19 cellular contexts compared by ENCODE assay signal in the genomic region with DNA sequence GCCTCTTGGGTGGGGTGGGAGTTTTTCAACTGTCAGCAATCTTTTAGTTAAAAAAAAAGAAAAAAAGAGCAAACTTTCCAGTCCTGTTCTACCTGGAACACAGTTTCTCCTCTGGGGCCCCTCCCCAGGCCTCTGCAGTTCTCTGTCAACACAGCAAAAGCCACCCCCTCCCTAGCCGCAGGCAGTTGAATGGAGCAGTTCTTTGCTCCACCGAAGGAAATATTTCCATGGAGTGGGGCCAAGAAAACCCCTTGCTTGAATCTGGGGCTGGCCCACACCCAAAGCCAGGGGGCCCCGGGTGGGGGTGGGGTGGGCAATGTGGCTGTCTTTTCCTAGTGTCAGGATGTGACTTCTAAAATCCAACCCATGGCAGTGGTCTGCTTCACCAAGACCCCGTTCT. TPM values are rescaled to one million over a fixed set of nuclear protein-coding genes. Genes with fewer than 3 reads are reported as not detected.
DNase-seq lines count a peak whose midpoint lies in the region; ATAC-seq, FAIRE-seq and TF ChIP-seq lines count a peak whose summit lies in the region.
"Had no signal": no experiment of that assay in that cellular context is flagged by ENCODE, and none has a peak within 500 bp of the region (broad histone marks: within the 10 kb centered on the region; RNA-seq: fewer than 3 reads in every experiment).

No MANE protein-coding gene starts in this region.

- H3K27me3 Mint-ChIP-seq in mesothelial cell of epicardium (ENCODE audit: low read depth): no peaks in the 10 kb centered on the region
- H3K27me3 Mint-ChIP-seq in type B pancreatic cell: no peaks in the 10 kb centered on the region

- H2AFZ ChIP-seq in HepG2 (ENCODE audit: low read length): no peak overlapping the region

- H3K79me2 ChIP-seq in HepG2 (ENCODE audit: insufficient read depth, low read length): no peaks in the 10 kb centered on the region

- FAIRE-seq in HepG2 (lab: Jason Lieb, UNC): peak; percentile 21
- FAIRE-seq: D721Med, G401.6, GM12892, GM18507, H1 had no signal

- H3K4me3 Mint-ChIP-seq in mesothelial cell of epicardium: no peak overlapping the region
- H3K4me3 Mint-ChIP-seq in type B pancreatic cell: no peak overlapping the region
- H3K4me3 Mint-ChIP-seq: B cell; CD8-positive, alpha-beta T cell; H9 had no signal

- no peaks in the 10 kb centered on the region for H3K9me3 ChIP-seq in HepG2 (ENCODE audit: low read length)
- H3K9me3 ChIP-seq in right lobe of liver: no peaks in the 10 kb centered on the region
- H3K9me3 ChIP-seq in SK-N-MC (ENCODE audit: low read depth, low read length): no peaks in the 10 kb centered on the region

- H3K36me3 Mint-ChIP-seq in mesothelial cell of epicardium (no peaks in the 10 kb centered on the region), type B pancreatic cell (no peaks in the 10 kb centered on the region)
- H3K36me3 Mint-ChIP-seq: CD8-positive, alpha-beta T cell had no signal

- no peaks in the 10 kb centered on the region for H4K20me1 ChIP-seq in HepG2 (ENCODE audit: insufficient read depth, low read length)
- H4K20me1 ChIP-seq: BLaER1 treated with 17β-estradiol and CSF1 and Interleukin-3, amounts not matched to agents 10 nM and 100 nM had no signal

- H3K36me3 ChIP-seq in HepG2 (replicated peaks in 1 of 2; ENCODE audit: control insufficient read depth in 1 of 2, insufficient read depth in 2 of 2, low read length in 2 of 2) (no peaks in the 10 kb centered on the region), right lobe of liver (no peaks in the 10 kb centered on the region), SK-N-MC (ENCODE audit: insufficient read depth, low read length) (no peaks in the 10 kb centered on the region)
- H3K36me3 ChIP-seq: BLaER1 treated with 17β-estradiol and CSF1 and Interleukin-3, amounts not matched to agents 10 nM and 100 nM had no signal

- no TSS peak for BruUV-seq in HepG2 (replicated peaks; lab: Mats Ljungman, UMichigan)

- H3K9ac ChIP-seq in HepG2 (ENCODE audit: insufficient read depth, low read depth, low read length) (peak overlapping the region; percentile 59), SK-N-MC (ENCODE audit: insufficient read length) (peak overlapping the region; percentile 34)
- H3K9ac ChIP-seq: BLaER1 treated with 17β-estradiol and CSF1 and Interleukin-3, amounts not matched to agents 10 nM and 100 nM had no signal

- H3K4me1 ChIP-seq in HepG2 (ENCODE audit: insufficient read depth, low read length): peaks cover 81% of the 10 kb centered on the region
- H3K4me1 ChIP-seq in right lobe of liver: peaks cover 0 to 11% (median 0%) of the 10 kb centered on the region in 4 donors

- CTCF ChIA-PET in HepG2 (lab: Yijun Ruan, JAX; ENCODE audit: low intra/inter-chr PET ratio, low total read pairs): no interaction called here

- H3K27me3 ChIP-seq in HepG2 (ENCODE audit: control insufficient read depth in 1 of 2, insufficient read depth in 2 of 2, low read length in 2 of 2) (no peaks in the 10 kb centered on the region), right lobe of liver (no peaks in the 10 kb centered on the region)
- H3K27me3 ChIP-seq: BLaER1 treated with 17β-estradiol and CSF1 and Interleukin-3, amounts not matched to agents 10 nM and 100 nM had no signal

- H3K4me3 ChIP-seq in HepG2 (replicated peaks in 1 of 3; ENCODE audit: insufficient read depth in 1 of 3, low read depth in 2 of 3, low read length in 3 of 3) (0 out of 6 replicates have a peak overlapping the region, but pooled peaks of 1 of the 3 experiments have one; percentile 8), right lobe of liver (no peak overlapping the region), SK-N-MC (peak overlapping the region; percentile 19)
- H3K4me3 ChIP-seq: BLaER1 treated with 17β-estradiol and CSF1 and Interleukin-3, amounts not matched to agents 10 nM and 100 nM had no signal

- POLR2A ChIA-PET in HepG2 (lab: Yijun Ruan, JAX): interaction anchor here (1.1 to 3.2 kb wide), 4 partner anchors 14 to 136 kb away, joined by 3 to 22 read pairs (median 4); no protein-coding TSS in a partner anchor

- H3K27ac ChIP-seq in HepG2 (ENCODE audit: extremely low read length, insufficient read depth, low read length) (peak overlapping the region; percentile 87), right lobe of liver (no peak overlapping the region), SK-N-MC (peak overlapping the region; percentile 88)
- H3K27ac ChIP-seq: BLaER1 treated with 17β-estradiol and CSF1 and Interleukin-3, amounts not matched to agents 10 nM and 100 nM had no signal

- H3K4me2 ChIP-seq in HepG2 (ENCODE audit: low read depth, low read length): peak overlapping the region; percentile 71
- H3K4me2 ChIP-seq: BLaER1 treated with 17β-estradiol and CSF1 and Interleukin-3, amounts not matched to agents 10 nM and 100 nM had no signal

- DNase-seq in HepG2 (ENCODE audit: low spot score) (peak; percentile 76), right lobe of liver (no peak), SK-N-MC (ENCODE audit: low read depth, low spot score) (no peak), mesothelial cell of epicardium (ENCODE audit: low spot score in 2 of 2, unreplicated experiment in 2 of 2) (peak; percentile 63 to 76), type B pancreatic cell (ENCODE audit: extremely low spot score, unreplicated experiment) (no peak), GM20000 (ENCODE audit: low spot score) (no peak), midbrain (lab: John Stamatoyannopoulos, UW) (no peak)
- DNase-seq: CD8-positive, alpha-beta T cell; COR-L47; H9 had no signal

- H3K9me3 Mint-ChIP-seq in mesothelial cell of epicardium: no peaks in the 10 kb centered on the region
- no peaks in the 10 kb centered on the region for H3K9me3 Mint-ChIP-seq in type B pancreatic cell
- H3K9me3 Mint-ChIP-seq: CD8-positive, alpha-beta T cell had no signal

- no peak for TF ChIP-seq RAD21 in HepG2 (CRISPR knock-in tag; IDR thresholded peaks at IDR 0.05)

- intact Hi-C loops in HepG2 (cut with micrococcal nuclease; ENCODE audit: unreplicated experiment): no loop called here
- intact Hi-C loops in right lobe of liver (cut with DNase I): loop anchor here in 1 of 2 donors (10.0 kb wide), 1 partner anchor 106 kb away; no protein-coding TSS in a partner anchor

- in situ Hi-C loops in HepG2 (cut with HindIII; ENCODE audit: extremely low pct_ligation_motif_present, low pct_unique_long_range_greater_than_20kb): no loop called here

- H3K4me1 Mint-ChIP-seq in mesothelial cell of epicardium (peaks cover 52% of the 10 kb centered on the region), type B pancreatic cell (ENCODE audit: unreplicated experiment) (peaks cover 30% of the 10 kb centered on the region)

- no peak for TF ChIP-seq CTCF in HepG2 (CRISPR knock-in tag; IDR thresholded peaks at IDR 0.05)
- no peak for TF ChIP-seq CTCF in right lobe of liver (IDR thresholded peaks at IDR 0.05)
- TF ChIP-seq CTCF in mesothelial cell of epicardium (IDR thresholded peaks at IDR 0.05; ENCODE audit: unreplicated experiment): no peak
- TF ChIP-seq CTCF in type B pancreatic cell (conservative IDR thresholded peaks at IDR 0.05): no peak
- TF ChIP-seq CTCF in GM20000 (IDR thresholded peaks at IDR 0.05; ENCODE audit: extremely low read depth, missing control alignments): no peak

- TF ChIP-seq EP300 in HepG2 (IDR thresholded peaks at IDR 0.05; ENCODE audit: low read depth in 2 of 2, low read length in 2 of 2) (peak in 1 of 2 experiments; percentile 66; a peak in 2 of 4 replicates), HepG2 (CRISPR knock-in tag; IDR thresholded peaks at IDR 0.05; ENCODE audit: borderline replicate concordance) (no peak)

- 33% methylated on average over 2 of the region's 4 CpGs for WGBS in HepG2 (ENCODE audit: low lambda C conversion rate)
- WGBS in right lobe of liver (ENCODE audit: insufficient coverage, low coverage, low lambda C conversion rate, missing lambda C conversion rate): 46% methylated on average over 3 of the region's 4 CpGs

- no peak for TF ChIP-seq POLR2A in HepG2 (IDR thresholded peaks at IDR 0.05; ENCODE audit: insufficient read depth in 1 of 2, low read depth in 2 of 2, low read length in 2 of 2)
- TF ChIP-seq POLR2A in right lobe of liver (IDR thresholded peaks at IDR 0.05): no peak

- H3K27ac Mint-ChIP-seq in mesothelial cell of epicardium: peak overlapping the region; percentile 91
- H3K27ac Mint-ChIP-seq in type B pancreatic cell: peak overlapping the region; percentile 26
- H3K27ac Mint-ChIP-seq: B cell; CD8-positive, alpha-beta T cell; H9 had no signal

- peak; percentile 13; the same call in 2 of the 3 replicates for ATAC-seq in HepG2
- ATAC-seq in right lobe of liver: no peak
- ATAC-seq in GM21528 (IDR thresholded peaks at IDR 0.05; ENCODE audit: low FRiP score, unreplicated experiment): no peak
- ATAC-seq: CD8-positive, alpha-beta T cell had no signal

RNA-seq across cellular contexts. Expression of a gene that starts 5.0 kb away (rescaled TPM):
- not detected in 2 replicates for total RNA-seq in HepG2 (2016; rRNA removed; fragmentation: Illumina TruSeq; extraction: Trizol)
- not detected in 2 replicates for total RNA-seq in HepG2 (2016; cell fraction: cytosol; rRNA removed; fragmentation: Illumina TruSeq; extraction: Trizol; ENCODE audit: low read depth)
- total RNA-seq in HepG2 (2016; cell fraction: insoluble cytoplasmic fraction; rRNA removed; fragmentation: Illumina TruSeq; extraction: Trizol): not detected in 2 replicates
- not detected in 2 replicates for total RNA-seq in HepG2 (2016; cell fraction: membrane; rRNA removed; fragmentation: Illumina TruSeq; extraction: Trizol)
- 0.38 TPM in 1 of 2 replicates, not detected in the other for total RNA-seq in HepG2 (2016; cell fraction: nucleus; rRNA removed; fragmentation: Illumina TruSeq; extraction: Trizol)
- polyA plus RNA-seq in HepG2 (2011; rRNA removed): 0.07 and 0.17 TPM in 2 replicates
- polyA plus RNA-seq in HepG2 (2011; cell fraction: cytosol; rRNA removed): 0.03 TPM in 1 of 2 replicates, not detected in the other
- 0.59 and 0.62 TPM in 2 replicates for polyA plus RNA-seq in HepG2 (2011; cell fraction: nucleus; rRNA removed)
- 0.12 TPM in 1 of 2 replicates, not detected in the other for polyA plus RNA-seq in HepG2 (2012)
- polyA plus RNA-seq in HepG2 (2016; cell fraction: cytosol; fragmentation: Illumina TruSeq; extraction: Trizol; ENCODE audit: low read depth): not detected in 2 replicates
- not detected in 2 replicates for polyA plus RNA-seq in HepG2 (2016; cell fraction: insoluble cytoplasmic fraction; fragmentation: Illumina TruSeq; extraction: Trizol; ENCODE audit: low read depth)
- not detected in 2 replicates for polyA plus RNA-seq in HepG2 (2016; cell fraction: membrane; fragmentation: Illumina TruSeq; extraction: Trizol; ENCODE audit: low read depth)
- polyA plus RNA-seq in HepG2 (2016; cell fraction: nucleus; fragmentation: Illumina TruSeq; extraction: Trizol; ENCODE audit: insufficient read depth, low read depth): 0.15 TPM in 1 of 2 replicates, not detected in the other
- 0.08 TPM in 1 of 2 replicates, not detected in the other for polyA minus RNA-seq in HepG2 (2011; rRNA and poly(A)+ RNA removed; ENCODE audit: low replicate concordance)
- not detected in 2 replicates for polyA minus RNA-seq in HepG2 (2011; cell fraction: cytosol; rRNA and poly(A)+ RNA removed)
- 0.12 and 0.26 TPM in 2 replicates for polyA minus RNA-seq in HepG2 (2011; cell fraction: nucleus; rRNA and poly(A)+ RNA removed)
- 10 to 100 TPM in 5 of 6 experiments, 1 to 10 TPM in 1; 5.7 to 43.7 (median 23.9) TPM for total RNA-seq in right lobe of liver
- total RNA-seq in mesothelial cell of epicardium: 0.18 TPM in 1 of 3 replicates, not detected in the others
- 0.68 and 0.74 TPM in 2 replicates for total RNA-seq in type B pancreatic cell (ENCODE audit: low replicate concordance)
- total RNA-seq: A172; B cell; CD8-positive, alpha-beta T cell had no signal

Comparison
In these comparisons a context has a peak if more than half of its experiments do, and no peak if none do; other contexts are left out.
1. DNase-seq: peak in HepG2 (single experiment) and mesothelial cell of epicardium (2 of 2); none in right lobe of liver (0 of 3), SK-N-MC (single experiment), type B pancreatic cell (single experiment), GM20000 (single experiment) and midbrain (single experiment).
2. H3K27ac ChIP-seq: peak in HepG2 (single experiment) and SK-N-MC (single experiment); none in right lobe of liver (0 of 3).